In genomic region chr18:24161304-24161703, GRCh38 we compare ENCODE assay signal across 20 cellular contexts. TPM values are rescaled to one million over a fixed set of nuclear protein-coding genes. Genes with fewer than 3 reads are reported as not detected.
"Had no signal": no experiment of that assay in that cellular context is flagged by ENCODE, and none has a peak within 500 bp of the region (broad histone marks: within the 10 kb centered on the region; RNA-seq: fewer than 3 reads in every experiment).

No MANE protein-coding gene starts in this region.

- H3K27ac ChIP-seq: HL-60, KMS-11, SJCRH30 had no signal

- H3K27me3 ChIP-seq: SJCRH30 had no signal

- DNase-seq: Kasumi-1, MM.1S, NCI-H1092 treated with DMSO at 0.1 percent for 48 hours, NCI-H1436 treated with DMSO at 0.1 percent for 48 hours, NCI-H1694, NCI-H187 treated with DMSO at 0.1 percent for 48 hours, NCI-H2029 treated with DMSO at 0.1 percent for 48 hours, NCI-H2107, NCI-H2227 treated with DMSO at 0.1 percent for 48 hours, NCI-H524 treated with DMSO at 0.1 percent for 48 hours, SHP77 treated with DMSO at 0.1 percent for 48 hours, SJCRH30, T-helper 1 cell, T-helper 17 cell had no signal

- ATAC-seq: K562, Right ventricle myocardium inferior, SK-N-SH treated with all-trans-retinoic acid at 6 μM for 48 hours, T-helper 17 cell had no signal

- H3K36me3 ChIP-seq: SJCRH30 had no signal

- H3K4me3 ChIP-seq: K562, SJCRH30 had no signal

- FAIRE-seq: HTR-8/SVneo, K562 had no signal

- H3K9me3 ChIP-seq: SJCRH30 had no signal

RNA-seq across cellular contexts. Expression of gene CABYR, which starts 22.4 kb away (rescaled TPM):
- total RNA-seq: K562, Right ventricle myocardium inferior, SJCRH30 had no signal
- polyA plus RNA-seq: K562 had no signal
